ENCODE assay signal across 1 cellular context in genomic region chr2:16774980-16775963, GRCh38.
TF ChIP-seq lines count a peak whose summit lies in the region.

No MANE protein-coding gene starts in this region.

TF ChIP-seq in HepG2, 621 proteins besides CTCF, POLR2A, EP300 and RAD21 (continued from another document and continues in another):
- no peak for TF ChIP-seq NFAT5 (CRISPR knock-in tag; IDR thresholded peaks at IDR 0.05)
- TF ChIP-seq ZNF749 (CRISPR knock-in tag; IDR thresholded peaks at IDR 0.05; ENCODE audit: borderline replicate concordance), result no peak
- no peak for TF ChIP-seq RBM22 (optimal IDR thresholded peaks at IDR 0.05; ENCODE audit: low read length)
- no peak for TF ChIP-seq SRSF4 (IDR thresholded peaks at IDR 0.05; ENCODE audit: low read depth, low read length, poor library complexity, severe bottlenecking)
- TF ChIP-seq SALL1 (CRISPR knock-in tag; IDR thresholded peaks at IDR 0.05), result 0 out of 2 replicates have a peak, but pooled peaks have one; percentile 18
- no peak for TF ChIP-seq ADNP (CRISPR knock-in tag; IDR thresholded peaks at IDR 0.05)
- no peak for TF ChIP-seq GLMP (CRISPR knock-in tag; IDR thresholded peaks at IDR 0.05; ENCODE audit: borderline replicate concordance)
- no peak for TF ChIP-seq ZNF260 (CRISPR knock-in tag; IDR thresholded peaks at IDR 0.05; ENCODE audit: borderline replicate concordance, low read depth)
- no peak for TF ChIP-seq ZNF180 (CRISPR knock-in tag; IDR thresholded peaks at IDR 0.05; ENCODE audit: borderline replicate concordance, low read depth)
- no peak for TF ChIP-seq RERE (CRISPR knock-in tag; IDR thresholded peaks at IDR 0.05; ENCODE audit: low read depth)
- peak; percentile 13 for TF ChIP-seq TEAD3 (CRISPR knock-in tag; optimal IDR thresholded peaks at IDR 0.05; ENCODE audit: borderline replicate concordance)
- TF ChIP-seq ZNF33B (CRISPR knock-in tag; IDR thresholded peaks at IDR 0.05), result 0 out of 2 replicates have a peak, but pooled peaks have one; percentile 19
- TF ChIP-seq ZSCAN9 (CRISPR knock-in tag; IDR thresholded peaks at IDR 0.05; ENCODE audit: borderline replicate concordance), result no peak
- TF ChIP-seq SMC3 (IDR thresholded peaks at IDR 0.05; ENCODE audit: low read length), result peak; percentile 22
- no peak for TF ChIP-seq ZNF768 (CRISPR knock-in tag; IDR thresholded peaks at IDR 0.05)
- TF ChIP-seq ZNF562 (CRISPR knock-in tag; IDR thresholded peaks at IDR 0.05; ENCODE audit: borderline replicate concordance), result no peak
- no peak for TF ChIP-seq ZNF556 (CRISPR knock-in tag; IDR thresholded peaks at IDR 0.05; ENCODE audit: borderline replicate concordance)
- TF ChIP-seq ZSCAN31 (CRISPR knock-in tag; IDR thresholded peaks at IDR 0.05; ENCODE audit: low read depth), result no peak
- TF ChIP-seq MAFF (IDR thresholded peaks at IDR 0.05; ENCODE audit: low read depth, low read length), result no peak
- TF ChIP-seq FOSL2 (CRISPR knock-in tag; IDR thresholded peaks at IDR 0.05), result 0 out of 2 replicates have a peak, but pooled peaks have one; percentile 16
- TF ChIP-seq ZFP62 (CRISPR knock-in tag; IDR thresholded peaks at IDR 0.05), result no peak
- no peak for TF ChIP-seq ZNF431 (CRISPR knock-in tag; IDR thresholded peaks at IDR 0.05; ENCODE audit: borderline replicate concordance, low read depth)
- TF ChIP-seq ZNF782 (CRISPR knock-in tag; IDR thresholded peaks at IDR 0.05; ENCODE audit: borderline replicate concordance), result peak; percentile 32; the same call in 1 of the 2 replicates
- TF ChIP-seq KDM5A (IDR thresholded peaks at IDR 0.05; ENCODE audit: borderline replicate concordance, low read length), result no peak
- TF ChIP-seq ZNF468 (CRISPR knock-in tag; IDR thresholded peaks at IDR 0.05), result no peak
- peak; percentile 62 for TF ChIP-seq ZNF629 (CRISPR knock-in tag; conservative IDR thresholded peaks at IDR 0.05)
- TF ChIP-seq ZNF30 (CRISPR knock-in tag; IDR thresholded peaks at IDR 0.05), result no peak
- no peak for TF ChIP-seq ZFP36L1 (CRISPR knock-in tag; IDR thresholded peaks at IDR 0.05)
- no peak for TF ChIP-seq ZNF839 (CRISPR knock-in tag; IDR thresholded peaks at IDR 0.05; ENCODE audit: borderline replicate concordance)
- peak; percentile 94 for TF ChIP-seq CEBPB (IDR thresholded peaks at IDR 0.05; ENCODE audit: borderline replicate concordance, low read depth, low read length)
- TF ChIP-seq NR2C2 (CRISPR knock-in tag; IDR thresholded peaks at IDR 0.05; ENCODE audit: borderline replicate concordance), result no peak
- no peak for TF ChIP-seq ZNF367 (CRISPR knock-in tag; IDR thresholded peaks at IDR 0.05; ENCODE audit: borderline replicate concordance)
- no peak for TF ChIP-seq PAF1 (CRISPR knock-in tag; IDR thresholded peaks at IDR 0.05)
- TF ChIP-seq U2AF1 (optimal IDR thresholded peaks at IDR 0.05; ENCODE audit: low read depth, low read length), result no peak
- no peak for TF ChIP-seq ZNF354B (CRISPR knock-in tag; IDR thresholded peaks at IDR 0.05)
- peak; percentile 82 for TF ChIP-seq HNF4A (CRISPR knock-in tag; IDR thresholded peaks at IDR 0.05)
- no peak for TF ChIP-seq THAP9 (CRISPR knock-in tag; IDR thresholded peaks at IDR 0.05; ENCODE audit: borderline replicate concordance)
- no peak for TF ChIP-seq SMARCC2 (IDR thresholded peaks at IDR 0.05)
- no peak for TF ChIP-seq NFE2L2 (IDR thresholded peaks at IDR 0.05; ENCODE audit: low read length)
- no peak for TF ChIP-seq ZBTB8A (CRISPR knock-in tag; IDR thresholded peaks at IDR 0.05; ENCODE audit: borderline replicate concordance, low read depth)
- TF ChIP-seq ZNF362 (CRISPR knock-in tag; IDR thresholded peaks at IDR 0.05; ENCODE audit: borderline replicate concordance), result no peak
- TF ChIP-seq PLSCR1 (CRISPR knock-in tag; IDR thresholded peaks at IDR 0.05; ENCODE audit: borderline replicate concordance), result no peak
- TF ChIP-seq PHF20 (CRISPR knock-in tag; IDR thresholded peaks at IDR 0.05), result no peak
- no peak for TF ChIP-seq TARDBP (CRISPR knock-in tag; IDR thresholded peaks at IDR 0.05)
- TF ChIP-seq GLI4 (CRISPR knock-in tag; IDR thresholded peaks at IDR 0.05; ENCODE audit: borderline replicate concordance), result no peak
- TF ChIP-seq HNF4G (IDR thresholded peaks at IDR 0.05; ENCODE audit: borderline replicate concordance, low read depth, low read length), result peak; percentile 51; the same call in 1 of the 2 replicates
- no peak for TF ChIP-seq HNF4G (CRISPR knock-in tag; IDR thresholded peaks at IDR 0.05; ENCODE audit: borderline replicate concordance, low read depth)
- peak; percentile 77 for TF ChIP-seq CEBPG (CRISPR knock-in tag; IDR thresholded peaks at IDR 0.05)
- no peak for TF ChIP-seq PRDM4 (CRISPR knock-in tag; IDR thresholded peaks at IDR 0.05; ENCODE audit: borderline replicate concordance)
